8 cellular contexts compared by ENCODE assay signal in the genomic region with DNA sequence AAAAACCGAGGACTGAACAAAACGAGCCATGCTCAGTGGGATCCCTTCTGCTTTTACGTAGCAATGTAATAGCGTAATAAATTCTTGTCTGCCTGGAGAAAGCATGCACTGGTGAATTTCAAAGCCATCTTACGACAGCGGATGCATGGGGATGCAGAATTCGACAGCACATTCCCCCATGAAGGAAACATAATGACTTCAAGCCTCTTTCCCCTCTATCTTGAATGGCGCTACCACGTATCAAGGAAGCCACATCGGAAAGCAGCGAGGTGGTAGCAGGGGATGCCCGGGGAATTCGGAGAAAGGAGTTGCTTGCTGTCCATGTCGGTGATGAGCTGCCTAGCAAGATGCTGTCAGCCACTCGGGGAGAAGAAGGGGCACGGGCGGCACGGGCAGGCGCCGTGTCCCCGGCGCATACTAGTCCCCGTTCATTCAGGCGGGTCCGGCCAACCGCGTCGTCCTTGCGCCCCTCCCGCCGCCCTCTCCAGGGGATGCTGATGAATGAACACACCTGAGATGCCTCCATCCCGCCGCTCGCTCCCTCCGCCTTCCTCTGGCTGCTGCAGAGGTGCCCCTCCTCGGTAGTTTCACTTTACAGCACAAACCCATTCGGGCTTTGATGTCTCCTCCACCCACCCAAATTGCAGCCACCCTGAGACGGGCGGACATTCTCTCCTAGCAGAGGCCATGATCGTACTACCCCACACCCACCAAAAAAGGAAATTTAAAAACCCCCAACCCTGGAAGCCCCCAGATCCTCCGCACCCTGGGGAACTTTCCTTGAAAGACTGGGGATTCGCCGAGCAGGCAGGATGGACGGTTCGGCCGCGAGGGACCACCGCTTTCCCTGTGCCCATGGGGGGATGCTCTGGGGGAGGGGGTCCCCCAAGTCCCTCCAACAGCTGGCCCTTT. TPM values are rescaled to one million over a fixed set of nuclear protein-coding genes. Genes with fewer than 3 reads are reported as not detected.
DNase-seq lines count a peak whose midpoint lies in the region; ATAC-seq and TF ChIP-seq lines count a peak whose summit lies in the region.

No MANE protein-coding gene starts in this region.

- no peak for TF ChIP-seq CTCF in right lobe of liver (IDR thresholded peaks at IDR 0.05)

- no peaks in the 10 kb centered on the region for H3K9me3 Mint-ChIP-seq in activated CD4-positive, alpha-beta T cell treated with anti-CD3 and anti-CD28 coated beads for 36 hours (ENCODE audit: low read depth)

- no peak overlapping the region for H3K27ac Mint-ChIP-seq in activated CD4-positive, alpha-beta T cell treated with anti-CD3 and anti-CD28 coated beads for 36 hours

- CTCF ChIA-PET in activated CD4-positive, alpha-beta T cell treated with anti-CD3 and anti-CD28 coated beads for 36 hours (lab: Charles Lee), result interaction anchor here (0.7 kb wide), 1 partner anchor 33 kb away, joined by 3 read pairs; no protein-coding TSS in a partner anchor

- H3K36me3 Mint-ChIP-seq in activated CD4-positive, alpha-beta T cell treated with anti-CD3 and anti-CD28 coated beads for 36 hours (ENCODE audit: low read depth), result no peaks in the 10 kb centered on the region

- H3K4me1 Mint-ChIP-seq in activated CD4-positive, alpha-beta T cell treated with anti-CD3 and anti-CD28 coated beads for 36 hours, result peaks cover 9% of the 10 kb centered on the region

- WGBS in right lobe of liver (ENCODE audit: insufficient coverage, low coverage, low lambda C conversion rate, missing lambda C conversion rate), result 6% methylated on average over 37 of the region's 48 CpGs

- peak overlapping the region; percentile 85 for H3K4me3 Mint-ChIP-seq in activated CD4-positive, alpha-beta T cell treated with anti-CD3 and anti-CD28 coated beads for 36 hours

- H3K4me3 ChIP-seq in right lobe of liver, result peak overlapping the region; percentile 69 to 91 (median 69)

- H3K27me3 ChIP-seq in right lobe of liver, result no peaks in the 10 kb centered on the region

- H3K27ac ChIP-seq in cingulate gyrus (ENCODE audit: low read depth, low read length) (peak overlapping the region; percentile 80), right lobe of liver (peak overlapping the region; percentile 95 to 97 (median 96))

- no peak for TF ChIP-seq RAD21 in Ishikawa (IDR thresholded peaks at IDR 0.05; ENCODE audit: low read depth)

- DNase-seq in ELR (ENCODE audit: low read depth) (peak; percentile 23), right lobe of liver (peak; percentile 67 to 73 (median 69)), COLO829 (ENCODE audit: low spot score) (no peak)
- DNase-seq in activated CD4-positive, alpha-beta T cell treated with anti-CD3 and anti-CD28 coated beads for 36 hours, result peak; percentile 62
- peak in 2 of 3 donors; percentile 5 to 12 for DNase-seq in stimulated activated CD4-positive, alpha-beta T cell treated with anti-CD3 and anti-CD28 coated beads, TNF-alpha, amount 100 ng/mL, for 1 hour (ENCODE audit: low read depth in 3 of 3, low spot score in 1 of 3)

- peaks cover 6% of the 10 kb centered on the region for H3K27me3 Mint-ChIP-seq in activated CD4-positive, alpha-beta T cell treated with anti-CD3 and anti-CD28 coated beads for 36 hours

- TF ChIP-seq EP300 in Ishikawa (IDR thresholded peaks at IDR 0.05; ENCODE audit: borderline replicate concordance), result no peak

- ATAC-seq in activated CD4-positive, alpha-beta T cell treated with anti-CD3 and anti-CD28 coated beads for 36 hours, result peak; percentile 39
- ATAC-seq in right lobe of liver, result peak; percentile 8 to 31 (median 22)
- ATAC-seq in HG02759 (IDR thresholded peaks at IDR 0.05; ENCODE audit: unreplicated experiment), result no peak

- TF ChIP-seq POLR2A in right lobe of liver (IDR thresholded peaks at IDR 0.05), result no peak

- peaks cover 0 to 21% (median 9%) of the 10 kb centered on the region in 4 donors for H3K4me1 ChIP-seq in right lobe of liver

- H3K36me3 ChIP-seq in right lobe of liver, result no peaks in the 10 kb centered on the region

- H3K9me3 ChIP-seq in right lobe of liver, result no peaks in the 10 kb centered on the region

- POLR2A ChIA-PET in activated CD4-positive, alpha-beta T cell treated with anti-CD3 and anti-CD28 coated beads for 36 hours (lab: Charles Lee), result interaction anchor here (0.6 kb wide), 1 partner anchor 26 kb away, joined by 3 read pairs; no protein-coding TSS in a partner anchor

- intact Hi-C loops in activated CD4-positive, alpha-beta T cell treated with anti-CD3 and anti-CD28 coated beads for 36 hours (cut with DNase I, micrococcal nuclease), result loop anchor here (1.0 to 5.0 kb wide), 5 partner anchors 31 to 1732 kb away; partner anchors contain the start of genes ALDH18A1 (in 2 of the 2), ARHGAP19 (in 1 of the 2) and NOC3L (in 1 of the 2)
- intact Hi-C loops in right lobe of liver (cut with DNase I), result loop anchor here in 1 of 2 donors (10.0 kb wide), 1 partner anchor 126 kb away; no protein-coding TSS in a partner anchor

TF ChIP-seq in Ishikawa, 13 proteins besides CTCF, POLR2A, EP300 and RAD21:
- peak; percentile 38; the same call in 1 of the 2 replicates for TF ChIP-seq TCF12 (IDR thresholded peaks at IDR 0.05; ENCODE audit: low read depth)
- TF ChIP-seq, protein P1, sequence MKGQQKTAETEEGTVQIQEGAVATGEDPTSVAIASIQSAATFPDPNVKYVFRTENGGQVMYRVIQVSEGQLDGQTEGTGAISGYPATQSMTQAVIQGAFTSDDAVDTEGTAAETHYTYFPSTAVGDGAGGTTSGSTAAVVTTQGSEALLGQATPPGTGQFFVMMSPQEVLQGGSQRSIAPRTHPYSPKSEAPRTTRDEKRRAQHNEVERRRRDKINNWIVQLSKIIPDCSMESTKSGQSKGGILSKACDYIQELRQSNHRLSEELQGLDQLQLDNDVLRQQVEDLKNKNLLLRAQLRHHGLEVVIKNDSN (IDR thresholded peaks at IDR 0.05), result no peak
- no peak for TF ChIP-seq FOXM1 (IDR thresholded peaks at IDR 0.05; ENCODE audit: borderline replicate concordance, low read depth)
- 0 out of 2 replicates have a peak, but pooled peaks have one; percentile 61 for TF ChIP-seq ZBTB7A (IDR thresholded peaks at IDR 0.05; ENCODE audit: low read depth)
- TF ChIP-seq EGR1 (IDR thresholded peaks at IDR 0.05), result no peak

RNA-seq across cellular contexts. Expression of gene SORBS1, which starts 0.6 kb away (rescaled TPM):
- 1 to 10 TPM in 1 of 2 experiments, under 1 TPM in 1; 0.69 to 1.0 TPM for total RNA-seq in activated CD4-positive, alpha-beta T cell treated with anti-CD3 and anti-CD28 coated beads for 36 hours
- 10 to 100 TPM; 56.4 to 97.9 (median 76.5) TPM for total RNA-seq in right lobe of liver

Comparison
In these comparisons a context has a peak if more than half of its experiments do, and no peak if none do; other contexts are left out.
1. RNA of gene SORBS1, which starts 0.6 kb away (total RNA-seq): 56.4 to 97.9 TPM in right lobe of liver; 0.69 to 1.0 TPM in activated CD4-positive, alpha-beta T cell treated with anti-CD3 and anti-CD28 coated beads for 36 hours; every median in the first group is over 10 times any median in the second.